ENCODE assay signal across 12 cellular contexts in genomic region chr22:26751217-26751616, GRCh38.
DNase-seq lines count a peak whose midpoint lies in the region; ATAC-seq and TF ChIP-seq lines count a peak whose summit lies in the region.
"Had no signal": no experiment of that assay in that cellular context is flagged by ENCODE, and none has a peak within 500 bp of the region (broad histone marks: within the 10 kb centered on the region; RNA-seq: fewer than 3 reads in every experiment).

No MANE protein-coding gene starts in this region.

- H3K27me3 ChIP-seq in HAP-1 (ENCODE audit: low read depth): no peaks in the 10 kb centered on the region
- H3K27me3 ChIP-seq in effector memory CD4-positive, alpha-beta T cell (replicated peaks; ENCODE audit: control insufficient read depth, insufficient read depth, low read length, poor library complexity, severe bottlenecking): no peaks in the 10 kb centered on the region

- peak overlapping the region; percentile 98 for H3K27ac Mint-ChIP-seq in neural crest cell (ENCODE audit: unreplicated experiment)
- H3K27ac Mint-ChIP-seq: activated B cell treated with CpG ODN at 0.5 μM for 24 hours had no signal

- no peak overlapping the region for H3K27ac ChIP-seq in effector memory CD4-positive, alpha-beta T cell (ENCODE audit: insufficient read depth, low read length, poor library complexity, severe bottlenecking)

- H3K4me3 ChIP-seq in HAP-1: no peak overlapping the region
- H3K4me3 ChIP-seq in effector memory CD4-positive, alpha-beta T cell (ENCODE audit: insufficient read depth, low read depth, low read length, poor library complexity, severe bottlenecking): no peak overlapping the region

- H3K9me3 Mint-ChIP-seq in neural crest cell: no peaks in the 10 kb centered on the region
- H3K9me3 Mint-ChIP-seq: activated B cell treated with CpG ODN at 0.5 μM for 24 hours had no signal

- no peaks in the 10 kb centered on the region for H3K36me3 ChIP-seq in HAP-1 (replicated peaks)
- H3K36me3 ChIP-seq in effector memory CD4-positive, alpha-beta T cell (ENCODE audit: control insufficient read depth, insufficient read depth, low read length): peaks cover 5% of the 10 kb centered on the region

- peak overlapping the region; percentile 47 for H3K4me3 Mint-ChIP-seq in neural crest cell
- H3K4me3 Mint-ChIP-seq: activated B cell treated with CpG ODN at 0.5 μM for 24 hours had no signal

- H3K4me1 ChIP-seq in HAP-1: peaks cover 16% of the 10 kb centered on the region
- H3K4me1 ChIP-seq in effector memory CD4-positive, alpha-beta T cell (ENCODE audit: control insufficient read depth, insufficient read depth, low read length, poor library complexity, severe bottlenecking): no peaks in the 10 kb centered on the region

- no peaks in the 10 kb centered on the region for H3K36me3 Mint-ChIP-seq in neural crest cell (ENCODE audit: low read depth)

- in situ Hi-C loops in HAP-1 (cut with MboI; ENCODE audit: low sequenced_read_pairs): loop anchor here (10.0 kb wide), 2 partner anchors 1054 to 1254 kb away; partner anchors contain the start of gene MN1

- H3K4me1 Mint-ChIP-seq in neural crest cell: peaks cover 64% of the 10 kb centered on the region
- H3K4me1 Mint-ChIP-seq: activated B cell treated with CpG ODN at 0.5 μM for 24 hours had no signal

- ATAC-seq in HG03571 (IDR thresholded peaks at IDR 0.05; ENCODE audit: unreplicated experiment): no peak

- peak; percentile 94 to 95 for DNase-seq in HAP-1 (ENCODE audit: low spot score in 2 of 2)
- DNase-seq in NCI-H2227 (lab: John Stamatoyannopoulos, UW; ENCODE audit: unreplicated experiment): peak; percentile 69
- DNase-seq in glomerular endothelial cell (ENCODE audit: extremely low read depth, low read depth, low spot score): peak; percentile 75
- peak; percentile 61 for DNase-seq in neural crest cell (ENCODE audit: low read depth, low spot score)
- no peak for DNase-seq in foreskin melanocyte
- DNase-seq in effector memory CD4-positive, alpha-beta T cell: no peak
- DNase-seq in NCI-H2196 treated with DMSO at 0.1 percent for 48 hours (lab: John Stamatoyannopoulos, UW; ENCODE audit: unreplicated experiment): no peak
- DNase-seq: activated B cell treated with CpG ODN at 0.5 μM for 24 hours; activated T-cell treated with anti-CD3 and anti-CD28 coated beads, Interleukin-2, amount 50 U/mL, for 48 hours; central memory CD4-positive, alpha-beta T cell; NCI-H2081 had no signal

- no peaks in the 10 kb centered on the region for H3K27me3 Mint-ChIP-seq in neural crest cell (ENCODE audit: low read depth)
- H3K27me3 Mint-ChIP-seq: activated B cell treated with CpG ODN at 0.5 μM for 24 hours had no signal

- H3K9me3 ChIP-seq in HAP-1: no peaks in the 10 kb centered on the region
- H3K9me3 ChIP-seq in effector memory CD4-positive, alpha-beta T cell (ENCODE audit: control insufficient read depth, low read length): no peaks in the 10 kb centered on the region

- TF ChIP-seq CTCF in neural crest cell (conservative IDR thresholded peaks at IDR 0.05): no peak

Comparison
In these comparisons a context has a peak if more than half of its experiments do, and no peak if none do; other contexts are left out.
1. DNase-seq: peak in HAP-1 (2 of 2), NCI-H2227 (single experiment), glomerular endothelial cell (single experiment) and neural crest cell (single experiment); none in foreskin melanocyte (single experiment), effector memory CD4-positive, alpha-beta T cell (0 of 3) and NCI-H2196 treated with DMSO at 0.1 percent for 48 hours (single experiment).